ENCODE assay signal across 8 cellular contexts in genomic region chr12:442235-442884, GRCh38. TPM values are rescaled to one million over a fixed set of nuclear protein-coding genes. Genes with fewer than 3 reads are reported as not detected.
DNase-seq lines count a peak whose midpoint lies in the region; ATAC-seq and TF ChIP-seq lines count a peak whose summit lies in the region.

No MANE protein-coding gene starts in this region.

- H3K36me3 ChIP-seq in left lung (peaks cover 0 to 24% of the 10 kb centered on the region in 2 donors), suprapubic skin (peaks cover 8% of the 10 kb centered on the region)

- TF ChIP-seq CTCF in coronary artery (IDR thresholded peaks at IDR 0.05): peak; percentile 52
- TF ChIP-seq CTCF in left lung (IDR thresholded peaks at IDR 0.05): peak; percentile 66
- peak; percentile 40 to 73 for TF ChIP-seq CTCF in suprapubic skin (IDR thresholded peaks at IDR 0.05)

- TF ChIP-seq POLR2A in suprapubic skin (IDR thresholded peaks at IDR 0.05): no peak

- intact Hi-C loops in left lung (cut with DNase I): no loop called here

- H3K4me3 ChIP-seq in coronary artery (no peak overlapping the region), left lung (no peak overlapping the region), suprapubic skin (no peak overlapping the region)

- TF ChIP-seq EP300 in suprapubic skin (IDR thresholded peaks at IDR 0.05): no peak

- 55% methylated on average over 16 of the region's 16 CpGs for WGBS in suprapubic skin

- ATAC-seq in left lung: peak; percentile 74
- no peak for ATAC-seq in HG03025 (IDR thresholded peaks at IDR 0.05; ENCODE audit: low FRiP score, unreplicated experiment)

- H3K27ac ChIP-seq in coronary artery (no peak overlapping the region), left lung (no peak overlapping the region), suprapubic skin (no peak overlapping the region)

- H3K4me1 ChIP-seq in left lung (no peaks in the 10 kb centered on the region), suprapubic skin (no peaks in the 10 kb centered on the region)

- DNase-seq in NCI-H526 (lab: John Stamatoyannopoulos, UW): peak; percentile 48 to 72
- no peak for DNase-seq in NCI-H526 treated with DMSO at 0.1 percent for 48 hours (lab: John Stamatoyannopoulos, UW)
- DNase-seq in Kasumi-1 (lab: John Stamatoyannopoulos, UW): peak; percentile 25 to 44
- DNase-seq in T follicular helper cell (ENCODE audit: low read depth): peak; percentile 24
- no peak for DNase-seq in coronary artery (ENCODE audit: low spot score)
- DNase-seq in left lung: no peak
- no peak for DNase-seq in suprapubic skin (ENCODE audit: low spot score in 2 of 2)

- H3K27me3 ChIP-seq in left lung (no peaks in the 10 kb centered on the region), suprapubic skin (no peaks in the 10 kb centered on the region)

- no peaks in the 10 kb centered on the region for H3K9me3 ChIP-seq in left lung
- no peaks in the 10 kb centered on the region for H3K9me3 ChIP-seq in suprapubic skin

RNA-seq across cellular contexts. Expression of gene B4GALNT3, which starts 17.4 kb away (rescaled TPM):
- total RNA-seq in left lung (10 to 100 TPM; 31.4 to 34.0 TPM), suprapubic skin (10 to 100 TPM; 30.7 to 66.2 (median 35.0) TPM)

RNA-seq across cellular contexts. Expression of gene CCDC77, which starts 40.9 kb away (rescaled TPM):
- total RNA-seq in left lung (1 to 10 TPM; 7.4 to 8.9 TPM), suprapubic skin (1 to 10 TPM; 5.1 to 9.7 (median 6.8) TPM)

RNA-seq across cellular contexts. Expression of gene KDM5A, which starts 53.2 kb away (rescaled TPM):
- total RNA-seq in left lung (10 to 100 TPM; 63.7 to 66.9 TPM), suprapubic skin (100 to 1,000 TPM in 2 of 4 donors, 10 to 100 TPM in 2; 43.1 to 126 (median 92.1) TPM)

Comparison
In these comparisons a context has a peak if more than half of its experiments do, and no peak if none do; other contexts are left out.
1. DNase-seq: peak in NCI-H526 (2 of 2), Kasumi-1 (2 of 2) and T follicular helper cell (single experiment); none in NCI-H526 treated with DMSO at 0.1 percent for 48 hours (single experiment), coronary artery (single experiment), left lung (0 of 2) and suprapubic skin (0 of 2).
2. Peak in every context shown above with its lines, with median percentiles within 50 percentile points of each other: CTCF ChIP-seq.